In the genomic region with DNA sequence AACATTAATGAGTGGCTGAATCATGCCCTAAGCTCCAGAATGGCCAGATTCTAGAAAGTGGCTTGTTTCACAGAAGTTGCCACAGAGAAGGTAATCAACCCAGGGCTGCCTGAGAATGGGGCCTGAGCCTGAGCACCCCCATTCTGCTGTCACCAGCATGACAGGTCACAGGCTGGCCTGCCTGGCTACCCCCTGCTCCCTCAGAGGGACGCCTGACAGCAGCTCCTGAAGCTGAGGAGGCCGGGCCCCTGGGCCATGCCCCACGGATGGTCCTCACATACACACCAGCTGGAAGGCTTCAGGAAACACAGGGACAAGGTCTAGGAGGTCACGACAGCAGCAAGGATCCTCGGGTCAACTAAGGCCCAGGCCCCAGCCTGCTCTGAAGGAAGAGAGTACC, we compare ENCODE assay signal across 27 cellular contexts. TPM values are rescaled to one million over a fixed set of nuclear protein-coding genes. Genes with fewer than 3 reads are reported as not detected.
"Had no signal": no experiment of that assay in that cellular context is flagged by ENCODE, and none has a peak within 500 bp of the region (broad histone marks: within the 10 kb centered on the region; RNA-seq: fewer than 3 reads in every experiment).

No MANE protein-coding gene starts in this region.

- H3K36me3 ChIP-seq: SJCRH30 had no signal

- H3K4me3 Mint-ChIP-seq: IgD-negative memory B cell had no signal

- H3K4me2 ChIP-seq: KMS-11 had no signal

- H3K9me3 ChIP-seq: SJCRH30 had no signal

- H3K27ac ChIP-seq: HL-60, KMS-11, RWPE1, SJCRH30 had no signal

- H3K9me3 Mint-ChIP-seq: IgD-negative memory B cell had no signal

- H3K27me3 ChIP-seq: SJCRH30 had no signal

- H3K36me3 Mint-ChIP-seq: IgD-negative memory B cell had no signal

- ATAC-seq: K562, Panc1, PC-3, SK-N-SH treated with all-trans-retinoic acid at 6 μM for 48 hours had no signal

- H3K4me1 ChIP-seq: SJCRH30 had no signal

- H3K4me3 ChIP-seq: K562, SJCRH30 had no signal

- H3K27ac Mint-ChIP-seq: IgD-negative memory B cell had no signal

- DNase-seq: Kasumi-1, MV-4-11, NCI-H1048, NCI-H1105, NCI-H1417, NCI-H1436 treated with DMSO at 0.1 percent for 48 hours, NCI-H1694, NCI-H187 treated with DMSO at 0.1 percent for 48 hours, NCI-H2029 treated with DMSO at 0.1 percent for 48 hours, NCI-H2171 treated with DMSO at 0.1 percent for 48 hours, NCI-H2227 treated with DMSO at 0.1 percent for 48 hours, NCI-H510A, NCI-H524 treated with DMSO at 0.1 percent for 48 hours, NCI-H69, NCI-H774, PC-3, SHP77 treated with DMSO at 0.1 percent for 48 hours, SJCRH30 had no signal

RNA-seq across cellular contexts. Expression of a gene that starts 3.7 kb away (rescaled TPM):
- total RNA-seq: K562, M059J, OCI-LY7, PC-3, SJCRH30 had no signal
- polyA plus RNA-seq: IgD-negative memory B cell, K562 had no signal
